Comparison of ENCODE assay signal across 17 cellular contexts in the genomic region with DNA sequence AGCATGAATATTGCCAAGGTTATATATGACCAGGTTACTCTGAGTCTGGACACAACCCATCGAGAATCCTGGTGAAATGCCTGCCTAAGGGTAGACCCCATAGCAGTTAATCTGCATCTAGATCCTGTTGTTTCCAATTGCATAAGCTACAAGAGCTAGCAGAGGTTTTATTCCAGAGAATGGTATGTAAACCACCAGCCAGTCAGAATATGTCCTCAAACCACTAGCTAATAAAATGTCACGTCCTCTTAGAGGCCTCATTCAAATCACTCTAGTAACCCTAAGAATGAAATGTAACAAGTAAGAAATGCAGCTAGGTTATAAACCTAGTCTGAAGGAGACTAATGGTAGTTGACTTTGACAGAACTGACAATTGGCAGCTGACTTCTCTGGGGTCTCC. TPM values are rescaled to one million over a fixed set of nuclear protein-coding genes. Genes with fewer than 3 reads are reported as not detected.
A peak's percentile ranks its signal among the peaks of the same experiment; 100 is the strongest.
DNase-seq lines count a peak whose midpoint lies in the region; ATAC-seq, FAIRE-seq and TF ChIP-seq lines count a peak whose summit lies in the region.
"Had no signal": no experiment of that assay in that cellular context is flagged by ENCODE, and none has a peak within 500 bp of the region (broad histone marks: within the 10 kb centered on the region; RNA-seq: fewer than 3 reads in every experiment).

No MANE protein-coding gene starts in this region.

- H3K4me3 ChIP-seq in AG04449 (ENCODE audit: low read depth, low read length) (no peak overlapping the region), lower lobe of right lung (no peak overlapping the region)
- H3K4me3 ChIP-seq: GM23338 had no signal

- TF ChIP-seq CTCF in AG04449 (IDR thresholded peaks at IDR 0.05; ENCODE audit: insufficient read depth, low read length, missing control alignments) (no peak), lower lobe of right lung (IDR thresholded peaks at IDR 0.05) (no peak)

- H3K27me3 ChIP-seq in lower lobe of right lung (ENCODE audit: low read depth): no peaks in the 10 kb centered on the region
- H3K27me3 ChIP-seq: BE2C had no signal

- TF ChIP-seq POLR2A in GM12891 (IDR thresholded peaks at IDR 0.05; ENCODE audit: low read depth, low read length): no peak

- DNase-seq in AG04449 (ENCODE audit: low read depth, low spot score): peak; percentile 40
- DNase-seq in GM04503 (ENCODE audit: low read depth): peak; percentile 41
- peak; percentile 50 for DNase-seq in M059J (ENCODE audit: low read depth)
- DNase-seq in myocyte (ENCODE audit: low read depth): peak; percentile 32
- DNase-seq in T-helper 1 cell: no peak
- no peak for DNase-seq in lower lobe of right lung
- DNase-seq in GM12891 (ENCODE audit: insufficient read length, low spot score): no peak
- DNase-seq: BE2C; CD8-positive, alpha-beta memory T cell; DMS79; EL; H7; KG1 had no signal

- CTCF ChIA-PET in AG04449 (lab: Yijun Ruan, JAX): interaction anchor here (1.3 to 2.6 kb wide), 4 partner anchors 9 to 145 kb away, joined by 3 to 16 read pairs (median 5); partner anchors contain the start of genes LTBP2 and YLPM1

- POLR2A ChIA-PET in AG04449 (lab: Yijun Ruan, JAX): no interaction called here

- H3K4me1 ChIP-seq in lower lobe of right lung: no peaks in the 10 kb centered on the region
- H3K4me1 ChIP-seq: BE2C had no signal

- ATAC-seq in GM21529 (IDR thresholded peaks at IDR 0.05; ENCODE audit: unreplicated experiment) (no peak), lower lobe of right lung (no peak)
- ATAC-seq: GM23338 had no signal

- peaks cover 6% of the 10 kb centered on the region for H3K9me3 ChIP-seq in lower lobe of right lung
- H3K9me3 ChIP-seq: BE2C had no signal

- FAIRE-seq in GM12891 (lab: Jason Lieb, UNC): no peak
- FAIRE-seq: G401.6 had no signal

- no peaks in the 10 kb centered on the region for H3K36me3 ChIP-seq in lower lobe of right lung
- H3K36me3 ChIP-seq: BE2C had no signal

- H3K27ac ChIP-seq in lower lobe of right lung: no peak overlapping the region
- H3K27ac ChIP-seq: 22Rv1 had no signal

- intact Hi-C loops in lower lobe of right lung (cut with DNase I): no loop called here

TF ChIP-seq in GM12891, 5 proteins besides CTCF, POLR2A, EP300 and RAD21:
- TF ChIP-seq POLR2AphosphoS5 (IDR thresholded peaks at IDR 0.05; ENCODE audit: low read depth, low read length) (no peak), SPI1 (IDR thresholded peaks at IDR 0.05; ENCODE audit: low read depth, low read length) (no peak), POU2F2 (IDR thresholded peaks at IDR 0.05; ENCODE audit: low read depth, low read length) (no peak), PAX5 (IDR thresholded peaks at IDR 0.05; ENCODE audit: insufficient read depth, low read length, severe bottlenecking) (no peak), TAF1 (IDR thresholded peaks at IDR 0.05; ENCODE audit: low read depth, low read length) (no peak)

RNA-seq across cellular contexts. Expression of gene YLPM1, which starts 9.0 kb away (rescaled TPM):
- total RNA-seq in M059J (2014; rRNA removed; shearing (Covaris generic)): 11.3 and 13.2 TPM in 2 replicates
- 28.3 and 29.8 TPM in 2 replicates for total RNA-seq in myocyte
- 32.1 TPM for polyA plus RNA-seq in myocyte (2012)
- total RNA-seq in lower lobe of right lung: 58.0 TPM
- polyA plus RNA-seq in GM12891 (2012; ENCODE audit: low read depth, missing spikeins): 22.5 TPM

RNA-seq across cellular contexts. Expression of gene FCF1, which starts 41.2 kb away (rescaled TPM):
- 62.2 and 67.1 TPM in 2 replicates for total RNA-seq in M059J (2014; rRNA removed; shearing (Covaris generic))
- 23.3 and 23.7 TPM in 2 replicates for total RNA-seq in myocyte
- 42.5 TPM for polyA plus RNA-seq in myocyte (2012)
- total RNA-seq in lower lobe of right lung: 48.6 TPM
- polyA plus RNA-seq in GM12891 (2012; ENCODE audit: low read depth, missing spikeins): 21.8 TPM

RNA-seq across cellular contexts. Expression of gene AREL1, which starts 41.3 kb away (rescaled TPM):
- 20.3 and 25.8 TPM in 2 replicates for total RNA-seq in M059J (2014; rRNA removed; shearing (Covaris generic))
- total RNA-seq in myocyte: 26.6 and 31.4 TPM in 2 replicates
- 24.6 TPM for polyA plus RNA-seq in myocyte (2012)
- 29.1 TPM for total RNA-seq in lower lobe of right lung
- polyA plus RNA-seq in GM12891 (2012; ENCODE audit: low read depth, missing spikeins): 11.2 TPM

Comparison
In these comparisons a context has a peak if more than half of its experiments do, and no peak if none do; other contexts are left out.
1. DNase-seq: peak in AG04449 (single experiment), GM04503 (single experiment), M059J (single experiment) and myocyte (single experiment); none in T-helper 1 cell (0 of 5), lower lobe of right lung (single experiment) and GM12891 (single experiment).